33 cellular contexts compared by ENCODE assay signal in genomic region chr16:78696797-78697196, GRCh38.
"Had no signal": no experiment of that assay in that cellular context is flagged by ENCODE, and none has a peak within 500 bp of the region (broad histone marks: within the 10 kb centered on the region; RNA-seq: fewer than 3 reads in every experiment).

No MANE protein-coding gene starts in this region.

- DNase-seq: activated effector memory CD4-positive, alpha-beta T cell treated with anti-CD3 and anti-CD28 coated beads, Interleukin-2, amount 50 U/mL, for 16 hours; activated effector memory CD4-positive, alpha-beta T cell treated with Interleukin-2 at 50 U/mL for 16 hours; activated gamma-delta T cell; activated gamma-delta T cell treated with Interleukin-2 at 50 U/mL for 16 hours; activated naive CD4-positive, alpha-beta T cell; activated naive CD4-positive, alpha-beta T cell treated with anti-CD3 and anti-CD28 coated beads for 36 hours; activated naive CD4-positive, alpha-beta T cell treated with anti-CD3 and anti-CD28 coated beads, Interleukin-2, amount 10 ng/mL, durations not matched to agents 7 days and 5 days; activated naive CD4-positive, alpha-beta T cell treated with anti-CD3 and anti-CD28 coated beads, Interleukin-2, amount 50 U/mL, for 16 hours; activated naive CD4-positive, alpha-beta T cell treated with Interleukin-2 at 50 U/mL for 16 hours; activated naive CD8-positive, alpha-beta T cell treated with anti-CD3 and anti-CD28 coated beads for 36 hours; activated naive CD8-positive, alpha-beta T cell treated with anti-CD3 and anti-CD28 coated beads, Interleukin-2, amount 10 ng/mL, durations not matched to agents 7 days and 5 days; activated naive CD8-positive, alpha-beta T cell treated with anti-CD3 and anti-CD28 coated beads, Interleukin-2, amount 50 U/mL, for 24 hours; activated T-cell treated with anti-CD3 and anti-CD28 coated beads, Interleukin-2, amount 50 U/mL, for 24 hours; activated T-cell treated with anti-CD3 and anti-CD28 coated beads, Interleukin-2, amount 50 U/mL, for 4 hours; activated T-cell treated with anti-CD3 and anti-CD28 coated beads, Interleukin-2, amount 50 U/mL, for 48 hours; activated T-cell treated with anti-CD3 and anti-CD28 coated beads, Interleukin-2, amount 50 U/mL, for 72 hours; adrenal gland; amniotic stem cell; amygdala; anterior cingulate cortex; aorta; body of pancreas; brain microvascular endothelial cell; caudate nucleus; central memory CD4-positive, alpha-beta T cell; cerebellar nuclear complex had no signal

- H3K4me3 ChIP-seq: adrenal gland, ascending aorta, body of pancreas, breast epithelium, cardiac muscle cell had no signal

- H3K27ac ChIP-seq: adrenal gland, ascending aorta, body of pancreas, brain microvascular endothelial cell, breast epithelium, cardiac muscle cell had no signal

- H3K4me1 ChIP-seq: adrenal gland, ascending aorta, body of pancreas, breast epithelium had no signal

- FAIRE-seq: astrocyte, bronchial epithelial cell had no signal

- H3K9me3 ChIP-seq: adrenal gland, ascending aorta, body of pancreas, breast epithelium had no signal

- H3K27me3 ChIP-seq: adrenal gland, ascending aorta, body of pancreas, brain microvascular endothelial cell, breast epithelium, cardiac muscle cell had no signal

- H3K36me3 ChIP-seq: adrenal gland, ascending aorta, brain microvascular endothelial cell, breast epithelium, cardiac muscle cell had no signal

- ATAC-seq: activated naive CD4-positive, alpha-beta T cell treated with anti-CD3 and anti-CD28 coated beads, Interleukin-2, amount 50 U/mL, for 72 hours; activated naive CD8-positive, alpha-beta T cell treated with anti-CD3 and anti-CD28 coated beads, Interleukin-2, amount 50 U/mL, for 24 hours; activated T-cell treated with anti-CD3 and anti-CD28 coated beads, Interleukin-2, amount 50 U/mL, for 4 hours; activated T-cell treated with anti-CD3 and anti-CD28 coated beads, Interleukin-2, amount 50 U/mL, for 72 hours; activated T-helper 17 cell treated with anti-CD3 and anti-CD28 coated beads, Interleukin-2, amount 50 U/mL, for 72 hours; body of pancreas had no signal
